Comparison of ENCODE assay signal across 11 cellular contexts in genomic region chr5:111929892-111930291, GRCh38.
DNase-seq lines count a peak whose midpoint lies in the region; ATAC-seq, FAIRE-seq and TF ChIP-seq lines count a peak whose summit lies in the region.
"Had no signal": no experiment of that assay in that cellular context is flagged by ENCODE, and none has a peak within 500 bp of the region (broad histone marks: within the 10 kb centered on the region; RNA-seq: fewer than 3 reads in every experiment).

No MANE protein-coding gene starts in this region.

- H3K4me2 ChIP-seq in BLaER1 treated with 17β-estradiol and CSF1 and Interleukin-3, amounts not matched to agents 10 nM and 100 nM = peak overlapping the region; percentile 6 to 84 (median 65); a peak in 17 of 22 replicates

- no peak for FAIRE-seq in bronchial epithelial cell (lab: Jason Lieb, UNC)

- TF ChIP-seq CTCF in NB4 (IDR thresholded peaks at IDR 0.05; ENCODE audit: low read depth, low read length) (no peak), bronchial epithelial cell (IDR thresholded peaks at IDR 0.05; ENCODE audit: insufficient read depth, low read length, severe bottlenecking) (no peak), lung (IDR thresholded peaks at IDR 0.05; ENCODE audit: control extremely low read depth, extremely low read depth) (no peak)

- H3K27ac ChIP-seq in BLaER1 treated with 17β-estradiol and CSF1 and Interleukin-3, amounts not matched to agents 10 nM and 100 nM = peak overlapping the region in 3 of 11 experiments; percentile 21 to 27 (median 26); a peak in 4 of 22 replicates
- H3K27ac ChIP-seq in lung (ENCODE audit: low read depth in 1 of 2, low read length in 1 of 2) = no peak overlapping the region

- TF ChIP-seq POLR2A in NB4 (IDR thresholded peaks at IDR 0.05; ENCODE audit: extremely low read depth, insufficient read length) = no peak

- H3K4me3 ChIP-seq in BLaER1 treated with 17β-estradiol and CSF1 and Interleukin-3, amounts not matched to agents 10 nM and 100 nM = no peak overlapping the region
- no peak overlapping the region for H3K4me3 ChIP-seq in NB4 (ENCODE audit: low read depth, low read length)
- no peak overlapping the region for H3K4me3 ChIP-seq in bronchial epithelial cell (ENCODE audit: low read depth, low read length)
- H3K4me3 ChIP-seq in lung = no peak overlapping the region

- ATAC-seq in lung (ENCODE audit: insufficient read depth, low FRiP score) (peak; percentile 62), HG02885 (IDR thresholded peaks at IDR 0.05; ENCODE audit: poor library complexity, unreplicated experiment) (no peak), GM18907 (IDR thresholded peaks at IDR 0.05; ENCODE audit: unreplicated experiment) (no peak)

- DNase-seq in NB4 (ENCODE audit: low read depth) (peak; percentile 85), bronchial epithelial cell (ENCODE audit: low read depth) (peak; percentile 100), lung (ENCODE audit: low spot score) (no peak), NCI-H345 treated with DMSO at 0.1 percent for 48 hours (lab: John Stamatoyannopoulos, UW; ENCODE audit: unreplicated experiment) (no peak), NCI-H510A treated with DMSO at 0.1 percent for 48 hours (lab: John Stamatoyannopoulos, UW) (no peak)
- DNase-seq: Calu3, hypothalamus, substantia nigra had no signal

- no peaks in the 10 kb centered on the region for H4K20me1 ChIP-seq in BLaER1 treated with 17β-estradiol and CSF1 and Interleukin-3, amounts not matched to agents 10 nM and 100 nM

- H3K27me3 ChIP-seq in BLaER1 treated with 17β-estradiol and CSF1 and Interleukin-3, amounts not matched to agents 10 nM and 100 nM = no peaks in the 10 kb centered on the region
- H3K27me3 ChIP-seq in bronchial epithelial cell (ENCODE audit: control insufficient read depth, insufficient read depth, low read length) = no peaks in the 10 kb centered on the region
- no peaks in the 10 kb centered on the region for H3K27me3 ChIP-seq in lung (ENCODE audit: control insufficient read depth, insufficient read depth)

- no peaks in the 10 kb centered on the region for H3K36me3 ChIP-seq in BLaER1 treated with 17β-estradiol and CSF1 and Interleukin-3, amounts not matched to agents 10 nM and 100 nM
- H3K36me3 ChIP-seq in bronchial epithelial cell (ENCODE audit: control insufficient read depth, insufficient read depth, low read length) (no peaks in the 10 kb centered on the region), lung (ENCODE audit: control insufficient read depth in 2 of 2, insufficient read depth in 2 of 2, low read length in 2 of 2) (no peaks in the 10 kb centered on the region)

- H3K9me3 ChIP-seq in BLaER1 treated with 17β-estradiol and CSF1 and Interleukin-3, amounts not matched to agents 10 nM and 100 nM (replicated peaks in 1 of 11) = peaks cover 0 to 5% (median 0%) of the 10 kb centered on the region in 11 experiments; a peak in 1 of 22 replicates
- H3K9me3 ChIP-seq in lung (ENCODE audit: control insufficient read depth in 2 of 2, insufficient read depth in 1 of 2, low read length in 1 of 2) = no peaks in the 10 kb centered on the region

- peaks cover 32 to 52% (median 44%) of the 10 kb centered on the region in 10 experiments for H3K4me1 ChIP-seq in BLaER1 treated with 17β-estradiol and CSF1 and Interleukin-3, amounts not matched to agents 10 nM and 100 nM
- peaks cover 2 to 12% of the 10 kb centered on the region in 2 donors for H3K4me1 ChIP-seq in lung (ENCODE audit: control insufficient read depth in 2 of 2, insufficient read depth in 2 of 2, low read length in 2 of 2)

- 22 to 48% methylated on average over 1 of the region's 1 CpG for WGBS in lung, 2 donors

- H3K9ac ChIP-seq in BLaER1 treated with 17β-estradiol and CSF1 and Interleukin-3, amounts not matched to agents 10 nM and 100 nM = no peak overlapping the region

Comparison
In these comparisons a context has a peak if more than half of its experiments do, and no peak if none do; other contexts are left out.
1. DNase-seq: peak in NB4 (single experiment) and bronchial epithelial cell (single experiment); none in lung (single experiment), NCI-H345 treated with DMSO at 0.1 percent for 48 hours (single experiment) and NCI-H510A treated with DMSO at 0.1 percent for 48 hours (single experiment).